In the genomic region with DNA sequence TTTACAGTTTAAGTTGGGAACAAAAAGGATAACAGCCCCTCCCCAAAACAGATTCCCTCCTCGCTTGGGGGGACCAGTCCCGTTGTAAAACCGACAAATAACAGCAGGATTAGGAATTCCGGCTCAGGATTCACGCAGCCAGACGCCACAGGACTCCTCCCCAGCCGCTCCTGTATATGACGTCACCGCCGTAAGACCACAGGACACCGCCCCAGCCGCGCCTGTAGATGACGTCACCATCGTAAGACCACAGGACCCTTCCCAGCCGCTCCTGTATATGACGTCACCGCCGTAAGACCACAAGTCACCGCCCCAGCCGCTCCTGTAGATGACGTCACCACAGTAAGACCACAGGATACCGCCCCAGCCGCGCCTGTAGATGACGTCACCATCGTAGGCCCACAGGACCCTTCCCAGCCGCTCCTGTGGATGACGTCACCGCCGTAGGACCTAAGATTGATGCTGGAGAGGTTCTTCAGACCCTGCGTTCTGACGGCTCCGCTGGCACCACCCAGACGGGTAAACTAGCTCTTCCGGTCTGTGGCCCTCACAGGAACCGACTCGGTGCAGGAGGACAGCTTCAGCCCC, we compare ENCODE assay signal across 8 cellular contexts. TPM values are rescaled to one million over a fixed set of nuclear protein-coding genes. Genes with fewer than 3 reads are reported as not detected.
DNase-seq lines count a peak whose midpoint lies in the region; ATAC-seq and TF ChIP-seq lines count a peak whose summit lies in the region.

No MANE protein-coding gene starts in this region.

- H3K4me1 ChIP-seq in BLaER1 (peaks cover 97% of the 10 kb centered on the region), lower lobe of right lung (no peaks in the 10 kb centered on the region)

- no peaks in the 10 kb centered on the region for H4K20me1 ChIP-seq in BLaER1

- TF ChIP-seq POLR2A in NB4 (IDR thresholded peaks at IDR 0.05; ENCODE audit: extremely low read depth, insufficient read length), result peak; percentile 57

- TF ChIP-seq CTCF in NB4 (IDR thresholded peaks at IDR 0.05; ENCODE audit: low read depth, low read length) (no peak), choroid plexus epithelial cell (conservative IDR thresholded peaks at IDR 0.05; ENCODE audit: low read depth, low read length) (no peak), lower lobe of right lung (IDR thresholded peaks at IDR 0.05) (no peak)

- H3K27ac ChIP-seq in BLaER1 (peak overlapping the region; percentile 92), lower lobe of right lung (peak overlapping the region; percentile 75)

- H3K27me3 ChIP-seq in BLaER1 (no peaks in the 10 kb centered on the region), lower lobe of right lung (ENCODE audit: low read depth) (peaks cover 14% of the 10 kb centered on the region)

- H3K4me2 ChIP-seq in BLaER1, result peak overlapping the region; percentile 98

- intact Hi-C loops in lower lobe of right lung (cut with DNase I), result no loop called here

- H3K36me3 ChIP-seq in BLaER1 (peaks cover 19% of the 10 kb centered on the region), lower lobe of right lung (no peaks in the 10 kb centered on the region)

- peak; percentile 75 to 76 for ATAC-seq in lower lobe of right lung
- no peak for ATAC-seq in GM21423 (IDR thresholded peaks at IDR 0.05; ENCODE audit: unreplicated experiment)
- ATAC-seq in GM21576 (IDR thresholded peaks at IDR 0.05; ENCODE audit: unreplicated experiment), result no peak

- peak; percentile 99 for DNase-seq in NB4 (ENCODE audit: low read depth)
- DNase-seq in T-helper 9 cell, result peak; percentile 82
- peak; percentile 68 for DNase-seq in choroid plexus epithelial cell (ENCODE audit: low read depth)
- peak; percentile 90 for DNase-seq in lower lobe of right lung
- peak; percentile 41 to 45 for DNase-seq in stimulated activated CD8-positive, alpha-beta memory T cell treated with anti-CD3 and anti-CD28 coated beads, Interleukin-2, amount 100 ng/mL, for 48 hours (ENCODE audit: low read depth in 2 of 2)

- no peaks in the 10 kb centered on the region for H3K9me3 ChIP-seq in BLaER1
- H3K9me3 ChIP-seq in lower lobe of right lung, result no peaks in the 10 kb centered on the region

- peak overlapping the region; percentile 84 for H3K9ac ChIP-seq in BLaER1

- H3K4me3 ChIP-seq in BLaER1 (peak overlapping the region; percentile 60), NB4 (ENCODE audit: low read depth, low read length) (peak overlapping the region; percentile 90), choroid plexus epithelial cell (ENCODE audit: low read depth, low read length) (peak overlapping the region; percentile 30), lower lobe of right lung (peak overlapping the region; percentile 37)

RNA-seq across cellular contexts. Expression of a gene that starts 44.0 kb away (rescaled TPM):
- 47.6 TPM for total RNA-seq in lower lobe of right lung

Comparison
In these comparisons a context has a peak if more than half of its experiments do, and no peak if none do; other contexts are left out.
1. H3K4me3 ChIP-seq: peak in every context shown above with its lines; median percentile 90 in NB4; 60 in BLaER1; 37 in lower lobe of right lung; 30 in choroid plexus epithelial cell.
2. DNase-seq: peak in every context shown above with its lines; median percentile 99 in NB4; 90 in lower lobe of right lung; 82 in T-helper 9 cell; 68 in choroid plexus epithelial cell; 43 in stimulated activated CD8-positive, alpha-beta memory T cell treated with anti-CD3 and anti-CD28 coated beads, Interleukin-2, amount 100 ng/mL, for 48 hours.
3. ATAC-seq: peak in lower lobe of right lung (2 of 2); none in GM21423 (single experiment) and GM21576 (single experiment).